1 cellular context compared by ENCODE assay signal in the genomic region with DNA sequence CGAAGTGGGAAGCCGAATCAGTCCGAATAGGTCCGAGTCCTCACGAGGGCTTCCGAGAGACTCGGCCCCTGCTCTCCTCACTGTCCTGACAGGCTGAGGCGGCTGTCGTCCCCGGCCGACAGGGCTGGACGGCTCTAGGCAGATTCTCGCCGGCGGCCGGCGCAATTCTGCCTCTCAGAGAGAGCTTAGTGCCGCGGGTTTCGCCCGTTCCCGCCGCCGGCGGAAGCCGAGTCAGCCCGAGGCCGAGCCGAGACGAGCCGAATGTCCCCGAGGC.
TF ChIP-seq lines count a peak whose summit lies in the region.

No MANE protein-coding gene starts in this region.

TF ChIP-seq in HEK293, 187 proteins besides CTCF, POLR2A, EP300 and RAD21 (continued from another document):
- TF ChIP-seq ZNF335 (tag by site-specific recombination; conservative IDR thresholded peaks at IDR 0.05), result peak; percentile 41; the same call in 1 of the 2 replicates
